15 cellular contexts compared by ENCODE assay signal in genomic region chr10:15588635-15589081, GRCh38.
A peak's percentile ranks its signal among the peaks of the same experiment; 100 is the strongest.
DNase-seq lines count a peak whose midpoint lies in the region; TF ChIP-seq lines count a peak whose summit lies in the region.
"Had no signal": no experiment of that assay in that cellular context is flagged by ENCODE, and none has a peak within 500 bp of the region (broad histone marks: within the 10 kb centered on the region; RNA-seq: fewer than 3 reads in every experiment).

No MANE protein-coding gene starts in this region.

- H3K79me2 ChIP-seq in hepatocyte, result no peaks in the 10 kb centered on the region

- H3K4me2 ChIP-seq in hepatocyte, result peak overlapping the region; percentile 29

- H3K36me3 ChIP-seq in hepatocyte (replicated peaks; ENCODE audit: insufficient read depth, low read depth), result no peaks in the 10 kb centered on the region

- peaks cover 13% of the 10 kb centered on the region for H3K4me1 ChIP-seq in hepatocyte (ENCODE audit: insufficient read depth)

- DNase-seq in ELF-1 (ENCODE audit: low read depth, low spot score) (peak; percentile 14), coronary artery (ENCODE audit: low spot score) (no peak), hepatocyte (ENCODE audit: low spot score) (no peak), mesothelial cell of epicardium (ENCODE audit: low spot score in 2 of 2, unreplicated experiment in 2 of 2) (no peak), mesenteric fat pad (ENCODE audit: low spot score) (no peak), MV-4-11 (lab: John Stamatoyannopoulos, UW) (no peak), NCI-H1417 (lab: John Stamatoyannopoulos, UW) (no peak), NCI-H2196 (lab: John Stamatoyannopoulos, UW; ENCODE audit: unreplicated experiment) (no peak)
- DNase-seq: AML-193, DMS 273 treated with DMSO at 0.1 percent for 48 hours, Kasumi-1, NCI-H1930, NCI-H2171 treated with DMSO at 0.1 percent for 48 hours, NCI-H510A had no signal

- H3K27me3 Mint-ChIP-seq in mesothelial cell of epicardium (ENCODE audit: low read depth), result no peaks in the 10 kb centered on the region

- no peaks in the 10 kb centered on the region for H4K20me1 ChIP-seq in hepatocyte (ENCODE audit: insufficient read depth, poor library complexity, severe bottlenecking)

- H3K27ac ChIP-seq in coronary artery (peak overlapping the region; percentile 2 to 7), hepatocyte (peak overlapping the region; percentile 60)

- H3K9me3 ChIP-seq in hepatocyte (ENCODE audit: low read depth), result no peaks in the 10 kb centered on the region

- no peaks in the 10 kb centered on the region for H3K9me3 Mint-ChIP-seq in mesothelial cell of epicardium

- H3K27me3 ChIP-seq in hepatocyte, result no peaks in the 10 kb centered on the region

- no peak overlapping the region for H3K4me3 Mint-ChIP-seq in mesothelial cell of epicardium
- H3K4me3 Mint-ChIP-seq: CD14-positive monocyte had no signal

- no peaks in the 10 kb centered on the region for H3K36me3 Mint-ChIP-seq in mesothelial cell of epicardium
- H3K36me3 Mint-ChIP-seq: CD14-positive monocyte had no signal

- peak overlapping the region; percentile 24 for H3K27ac Mint-ChIP-seq in mesothelial cell of epicardium
- H3K27ac Mint-ChIP-seq: CD14-positive monocyte had no signal

- H3K4me1 Mint-ChIP-seq in mesothelial cell of epicardium, result peaks cover 9% of the 10 kb centered on the region
- H3K4me1 Mint-ChIP-seq: CD14-positive monocyte had no signal

- TF ChIP-seq CTCF in coronary artery (IDR thresholded peaks at IDR 0.05) (no peak), hepatocyte (IDR thresholded peaks at IDR 0.05; ENCODE audit: poor library complexity) (no peak), mesothelial cell of epicardium (IDR thresholded peaks at IDR 0.05; ENCODE audit: unreplicated experiment) (no peak)

- WGBS in hepatocyte (ENCODE audit: low lambda C conversion rate, missing lambda C conversion rate), result 54% methylated on average over 6 of the region's 6 CpGs

- no peak overlapping the region for H3K4me3 ChIP-seq in coronary artery
- H3K4me3 ChIP-seq in hepatocyte, result no peak overlapping the region

- no peaks in the 10 kb centered on the region for H3K9me2 ChIP-seq in hepatocyte (replicated peaks; ENCODE audit: insufficient read depth)

- H2AFZ ChIP-seq in hepatocyte, result no peak overlapping the region
